In the genomic region with DNA sequence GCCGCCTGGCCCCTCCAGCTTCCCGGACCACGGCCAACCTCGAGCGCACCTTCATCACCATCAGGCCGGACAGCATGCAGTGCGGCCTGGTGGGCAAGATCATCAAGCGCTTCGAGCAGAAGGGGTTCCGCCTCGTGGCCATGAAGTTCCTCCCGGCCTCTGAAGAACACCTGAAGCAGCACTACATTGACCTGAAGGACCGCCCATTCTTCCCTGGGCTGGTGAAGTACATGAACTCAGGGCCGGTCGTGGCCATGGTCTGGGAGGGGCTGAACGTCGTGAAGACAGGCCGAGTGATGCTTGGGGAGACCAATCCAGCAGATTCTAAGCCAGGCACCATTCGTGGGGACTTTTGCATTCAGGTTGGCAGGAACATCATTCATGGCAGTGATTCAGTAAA, we compare ENCODE assay signal across 31 cellular contexts. TPM values are rescaled to one million over a fixed set of nuclear protein-coding genes. Genes with fewer than 3 reads are reported as not detected.
DNase-seq lines count a peak whose midpoint lies in the region; ATAC-seq, FAIRE-seq and TF ChIP-seq lines count a peak whose summit lies in the region.
"Had no signal": no experiment of that assay in that cellular context is flagged by ENCODE, and none has a peak within 500 bp of the region (broad histone marks: within the 10 kb centered on the region; RNA-seq: fewer than 3 reads in every experiment).

No MANE protein-coding gene starts in this region.

- H3K9ac ChIP-seq in K562 (ENCODE audit: insufficient read depth in 1 of 2, low read depth in 2 of 2, low read length in 2 of 2) (no peak overlapping the region), mesendoderm (ENCODE audit: low read length) (no peak overlapping the region)
- H3K9ac ChIP-seq: BLaER1 treated with 17β-estradiol and CSF1 and Interleukin-3, amounts not matched to agents 10 nM and 100 nM had no signal

- TF ChIP-seq POLR2A in K562 (conservative IDR thresholded peaks at IDR 0.05) = no peak

- DNase-seq in H7 = peak; percentile 37
- no peak for DNase-seq in K562 (ENCODE audit: extremely low read depth in 1 of 4, low spot score in 3 of 4)
- DNase-seq in mesendoderm = peak; percentile 34
- no peak for DNase-seq in NCI-H2196 treated with DMSO at 0.1 percent for 48 hours (lab: John Stamatoyannopoulos, UW; ENCODE audit: unreplicated experiment)
- DNase-seq in NCI-H2227 (lab: John Stamatoyannopoulos, UW; ENCODE audit: unreplicated experiment) = no peak
- DNase-seq in stimulated activated effector memory CD8-positive, alpha-beta T cell treated with anti-CD3 and anti-CD28 coated beads, Interleukin-12 subunit alpha, Interleukin-12 subunit beta, amount 100 ng/mL, for 72 hours (ENCODE audit: low spot score in 2 of 2) = no peak
- no peak for DNase-seq in SJCRH30
- DNase-seq: AML-193; CD4-positive, alpha-beta T cell; DMS53; KBM-7; MV-4-11; NCI-H1105 treated with DMSO at 0.1 percent for 48 hours; NCI-H146; NCI-H1930; NCI-H2107; NCI-H446 treated with DMSO at 0.1 percent for 48 hours; NCI-H526; NCI-H82; NK-92 treated with Interleukin-12 subunit alpha and Interleukin-12 subunit beta, amount 100 ng/mL, for 24 hours; PC-9; RPMI8226; SHP77 had no signal

- no peak overlapping the region for H2AK5ac ChIP-seq in mesendoderm (ENCODE audit: low read length)

- no peaks in the 10 kb centered on the region for H3K9me1 ChIP-seq in K562 (ENCODE audit: control insufficient read depth, insufficient read depth, low read length)

- H3K27me3 ChIP-seq in H7 (ENCODE audit: control insufficient read depth, insufficient read depth, low read length) = no peaks in the 10 kb centered on the region
- H3K27me3 ChIP-seq in K562 (ENCODE audit: control insufficient read depth in 2 of 2, insufficient read depth in 2 of 2, low read length in 2 of 2) = no peaks in the 10 kb centered on the region
- H3K27me3 ChIP-seq in mesendoderm (ENCODE audit: insufficient read depth, low read length, poor library complexity) = no peaks in the 10 kb centered on the region
- no peaks in the 10 kb centered on the region for H3K27me3 ChIP-seq in SJCRH30
- H3K27me3 ChIP-seq: BLaER1 treated with 17β-estradiol and CSF1 and Interleukin-3, amounts not matched to agents 10 nM and 100 nM had no signal

- no peak overlapping the region for H3K23ac ChIP-seq in mesendoderm (ENCODE audit: low read length)

- no peak overlapping the region for H3K27ac ChIP-seq in K562 (ENCODE audit: extremely low read depth, low read depth, low read length)
- H3K27ac ChIP-seq in mesendoderm (ENCODE audit: low read depth, low read length) = no peak overlapping the region
- no peak overlapping the region for H3K27ac ChIP-seq in SJCRH30
- H3K27ac ChIP-seq: BLaER1 treated with 17β-estradiol and CSF1 and Interleukin-3, amounts not matched to agents 10 nM and 100 nM; PC-9 had no signal

- H2BK120ac ChIP-seq in mesendoderm (ENCODE audit: low read depth, low read length) = no peak overlapping the region

- no peak overlapping the region for H3K4me3 Mint-ChIP-seq in stimulated activated effector memory CD8-positive, alpha-beta T cell treated with anti-CD3 and anti-CD28 coated beads, Interleukin-12 subunit alpha, Interleukin-12 subunit beta, amount 100 ng/mL, for 72 hours
- H3K4me3 Mint-ChIP-seq: CD4-positive, alpha-beta T cell had no signal

- CTCF ChIA-PET in K562 (lab: Yijun Ruan, JAX; ENCODE audit: low intra/inter-chr PET ratio) = no interaction called here

- H4K5ac ChIP-seq in mesendoderm (ENCODE audit: low read length) = no peak overlapping the region

- H3K79me1 ChIP-seq in mesendoderm (ENCODE audit: low read length) = no peaks in the 10 kb centered on the region

- H3K4me1 Mint-ChIP-seq in stimulated activated effector memory CD8-positive, alpha-beta T cell treated with anti-CD3 and anti-CD28 coated beads, Interleukin-12 subunit alpha, Interleukin-12 subunit beta, amount 100 ng/mL, for 72 hours = peaks cover 14% of the 10 kb centered on the region

- FAIRE-seq in K562 (lab: Jason Lieb, UNC) = no peak
- FAIRE-seq: A204.1, HTR-8/SVneo had no signal

- no peak overlapping the region for H3K56ac ChIP-seq in mesendoderm (ENCODE audit: low read length)

- intact Hi-C loops in K562 (cut with micrococcal nuclease) = no loop called here

- H3K4me2 ChIP-seq in K562 (ENCODE audit: insufficient read depth, low read length) (no peak overlapping the region), mesendoderm (ENCODE audit: low read length) (no peak overlapping the region)
- H3K4me2 ChIP-seq: BLaER1 treated with 17β-estradiol and CSF1 and Interleukin-3, amounts not matched to agents 10 nM and 100 nM; PC-9 had no signal

- BruUV-seq in K562 (replicated peaks; lab: Mats Ljungman, UMichigan) = no TSS peak

- no peak overlapping the region for H3K27ac Mint-ChIP-seq in stimulated activated effector memory CD8-positive, alpha-beta T cell treated with anti-CD3 and anti-CD28 coated beads, Interleukin-12 subunit alpha, Interleukin-12 subunit beta, amount 100 ng/mL, for 72 hours
- H3K27ac Mint-ChIP-seq: CD4-positive, alpha-beta T cell had no signal

- H4K8ac ChIP-seq in mesendoderm (ENCODE audit: low read depth, low read length) = no peak overlapping the region

- H3K4me3 ChIP-seq in H7 (ENCODE audit: insufficient read depth, low read depth, low read length) (no peak overlapping the region), K562 (no peak overlapping the region), mesendoderm (ENCODE audit: low read length) (no peak overlapping the region), SJCRH30 (no peak overlapping the region)
- H3K4me3 ChIP-seq: BLaER1 treated with 17β-estradiol and CSF1 and Interleukin-3, amounts not matched to agents 10 nM and 100 nM; PC-9 had no signal

- TF ChIP-seq CTCF in K562 (IDR thresholded peaks at IDR 0.05 in 2 of 3, conservative IDR thresholded peaks at IDR 0.05 in 1 of 3; ENCODE audit: insufficient read depth in 2 of 3, low read depth in 1 of 3, low read length in 3 of 3) = no peak

- H2BK15ac ChIP-seq in mesendoderm (replicated peaks; ENCODE audit: low read depth) = no peak overlapping the region

- ATAC-seq in K562 = peak; percentile 17; the same call in 2 of the 3 replicates
- no peak for ATAC-seq in stimulated activated effector memory CD8-positive, alpha-beta T cell treated with anti-CD3 and anti-CD28 coated beads, Interleukin-12 subunit alpha, Interleukin-12 subunit beta, amount 100 ng/mL, for 72 hours

- H2BK5ac ChIP-seq in mesendoderm (ENCODE audit: low read length) = no peak overlapping the region

- no peak overlapping the region for H2AFZ ChIP-seq in K562 (ENCODE audit: low read depth, low read length)
- H2AFZ ChIP-seq: PC-9 had no signal

- H3K9me3 Mint-ChIP-seq in stimulated activated effector memory CD8-positive, alpha-beta T cell treated with anti-CD3 and anti-CD28 coated beads, Interleukin-12 subunit alpha, Interleukin-12 subunit beta, amount 100 ng/mL, for 72 hours = no peaks in the 10 kb centered on the region
- H3K9me3 Mint-ChIP-seq: CD4-positive, alpha-beta T cell had no signal

- no peaks in the 10 kb centered on the region for H4K20me1 ChIP-seq in K562 (replicated peaks; ENCODE audit: control insufficient read depth, insufficient read depth, low read length)
- H4K20me1 ChIP-seq: BLaER1 treated with 17β-estradiol and CSF1 and Interleukin-3, amounts not matched to agents 10 nM and 100 nM had no signal

- no peaks in the 10 kb centered on the region for H3K36me3 Mint-ChIP-seq in stimulated activated effector memory CD8-positive, alpha-beta T cell treated with anti-CD3 and anti-CD28 coated beads, Interleukin-12 subunit alpha, Interleukin-12 subunit beta, amount 100 ng/mL, for 72 hours

- H3K36me3 ChIP-seq in H7 (replicated peaks; ENCODE audit: control insufficient read depth, insufficient read depth, low read length) (no peaks in the 10 kb centered on the region), K562 (ENCODE audit: control insufficient read depth, insufficient read depth, low read length) (no peaks in the 10 kb centered on the region), mesendoderm (ENCODE audit: control insufficient read depth, insufficient read depth, low read length) (no peaks in the 10 kb centered on the region), SJCRH30 (no peaks in the 10 kb centered on the region)
- H3K36me3 ChIP-seq: BLaER1 treated with 17β-estradiol and CSF1 and Interleukin-3, amounts not matched to agents 10 nM and 100 nM had no signal

- POLR2A ChIA-PET in K562 (lab: Yijun Ruan, JAX) = interaction anchor here (2.0 to 7.4 kb wide), 3 partner anchors 9 to 82 kb away, joined by 7 to 102 read pairs (median 37); a partner anchor contains a TSS

- H3K18ac ChIP-seq in mesendoderm (ENCODE audit: low read length) = no peak overlapping the region

- no peak for TF ChIP-seq EP300 in K562 (IDR thresholded peaks at IDR 0.05; ENCODE audit: low read length)

- H3K9me3 ChIP-seq in K562 (replicated peaks; ENCODE audit: control insufficient read depth, insufficient read depth, low read depth, low read length) = no peaks in the 10 kb centered on the region
- no peaks in the 10 kb centered on the region; the same call in 1 of the 2 replicates for H3K9me3 ChIP-seq in SJCRH30 (replicated peaks)

- in situ Hi-C loops in K562 (cut with MboI) = no loop called here

- H3K4me1 ChIP-seq in K562 (replicated peaks in 1 of 2; ENCODE audit: control insufficient read depth in 2 of 2, insufficient read depth in 2 of 2, low read length in 2 of 2) (peaks cover 0 to 27% of the 10 kb centered on the region in 2 experiments; a peak in 3 of 5 replicates), mesendoderm (ENCODE audit: control insufficient read depth, low read depth, low read length) (peaks cover 3% of the 10 kb centered on the region), SJCRH30 (no peaks in the 10 kb centered on the region; the same call in 1 of the 2 replicates)

- H3K4ac ChIP-seq in mesendoderm (ENCODE audit: low read depth, low read length) = no peak overlapping the region

- 74% methylated on average over 17 of the region's 19 CpGs for WGBS in K562 (ENCODE audit: insufficient coverage, low coverage, missing lambda C conversion rate)
- no CpG with 5 or more reads among the region's 19 CpGs for WGBS in mesendoderm (ENCODE audit: extremely low coverage, insufficient coverage, low lambda C conversion rate)

- H3K79me2 ChIP-seq in K562 (ENCODE audit: control insufficient read depth, insufficient read depth, low read length) (no peaks in the 10 kb centered on the region), mesendoderm (ENCODE audit: control insufficient read depth, insufficient read depth, low read length) (no peaks in the 10 kb centered on the region)

- TF ChIP-seq RAD21 in K562 (CRISPR knock-in tag; conservative IDR thresholded peaks at IDR 0.05 in 1 of 2, IDR thresholded peaks at IDR 0.05 in 1 of 2) = no peak

RNA-seq across cellular contexts. Expression of a gene that starts 9.5 kb away (rescaled TPM):
- under 0.01 TPM in 2 replicates for total RNA-seq in H7 (2014; rRNA removed; shearing (Covaris generic))
- total RNA-seq in K562 (2011; cell fraction: chromatin; rRNA removed; ENCODE audit: low replicate concordance) = under 0.01 TPM in 2 replicates
- total RNA-seq in K562 (2011; cell fraction: nucleolus; rRNA removed) = under 0.01 TPM in 2 replicates
- under 0.01 TPM in 2 replicates for total RNA-seq in K562 (2011; cell fraction: nucleoplasm; rRNA removed)
- total RNA-seq in K562 (2014; rRNA removed) (under 0.01 TPM in 2 replicates), K562 (2014; rRNA removed; fragmentation: Illumina TruSeq; extraction: Trizol) (25,223 and 25,496 TPM in 2 replicates), K562 (2015; rRNA removed; fragmentation: Illumina TruSeq; extraction: Trizol) (12,048 and 12,298 TPM in 2 replicates), K562 (2021) (3,537 and 4,682 TPM in 2 replicates)
- polyA plus RNA-seq in K562 (2011; rRNA removed) (under 0.01 TPM in 1 of 2 replicates, not detected in the other), K562 (2014; fragmentation: Illumina TruSeq; extraction: Trizol) (not detected in 2 replicates), K562 (2014; fragmentation: Nextera tagmentation; extraction: Ambion mirVana) (not detected), K562 (2014; rRNA removed) (not detected in 2 replicates)
- polyA plus RNA-seq in K562 (2011; cell fraction: cytosol; rRNA removed) = under 0.01 TPM in 2 replicates
- under 0.01 TPM in 2 replicates for polyA plus RNA-seq in K562 (2011; cell fraction: nucleus; rRNA removed)
- 413 TPM in 1 of 2 replicates, not detected in the other for polyA plus RNA-seq in K562 (2012)
- 22,641 and 27,760 TPM in 2 replicates for polyA minus RNA-seq in K562 (2011; rRNA and poly(A)+ RNA removed)
- polyA minus RNA-seq in K562 (2011; cell fraction: cytosol; rRNA and poly(A)+ RNA removed) = 52,716 and 68,347 TPM in 2 replicates
- under 0.01 TPM in 2 replicates for polyA minus RNA-seq in K562 (2011; cell fraction: nucleus; rRNA and poly(A)+ RNA removed)
- not detected for polyA plus RNA-seq in mesendoderm (2013, experiment 1 of 2)
- not detected for polyA plus RNA-seq in mesendoderm (2013, experiment 2 of 2)
- under 0.01 TPM in 1 of 2 replicates, not detected in the other for total RNA-seq in SJCRH30 (2014; rRNA removed; shearing (Covaris generic))
- total RNA-seq: G401, LHCN-M2 had no signal

RNA-seq across cellular contexts. Expression of a gene that starts 10.8 kb away (rescaled TPM):
- total RNA-seq in H7 (2014; rRNA removed; shearing (Covaris generic)) = under 0.01 TPM in 2 replicates
- under 0.01 TPM in 2 replicates for total RNA-seq in K562 (2011; cell fraction: chromatin; rRNA removed; ENCODE audit: low replicate concordance)
- under 0.01 TPM in 2 replicates for total RNA-seq in K562 (2011; cell fraction: nucleolus; rRNA removed)
- under 0.01 TPM in 2 replicates for total RNA-seq in K562 (2011; cell fraction: nucleoplasm; rRNA removed)
- total RNA-seq in K562 (2014; rRNA removed) = under 0.01 TPM in 2 replicates
- 19,719 and 20,874 TPM in 2 replicates for total RNA-seq in K562 (2014; rRNA removed; fragmentation: Illumina TruSeq; extraction: Trizol)
- 10,612 and 10,827 TPM in 2 replicates for total RNA-seq in K562 (2015; rRNA removed; fragmentation: Illumina TruSeq; extraction: Trizol)
- 3,001 and 3,563 TPM in 2 replicates for total RNA-seq in K562 (2021)
- under 0.01 TPM in 2 replicates for polyA plus RNA-seq in K562 (2011; rRNA removed)
- under 0.01 TPM in 1 of 2 replicates, not detected in the other for polyA plus RNA-seq in K562 (2011; cell fraction: cytosol; rRNA removed)
- polyA plus RNA-seq in K562 (2011; cell fraction: nucleus; rRNA removed) = under 0.01 TPM in 2 replicates
- polyA plus RNA-seq in K562 (2012) = 195 TPM in 1 of 2 replicates, not detected in the other
- not detected in 2 replicates for polyA plus RNA-seq in K562 (2014; fragmentation: Illumina TruSeq; extraction: Trizol)
- not detected for polyA plus RNA-seq in K562 (2014; fragmentation: Nextera tagmentation; extraction: Ambion mirVana)
- not detected in 2 replicates for polyA plus RNA-seq in K562 (2014; rRNA removed)
- polyA minus RNA-seq in K562 (2011; rRNA and poly(A)+ RNA removed) = 15,789 and 16,657 TPM in 2 replicates
- 57,407 and 78,930 TPM in 2 replicates for polyA minus RNA-seq in K562 (2011; cell fraction: cytosol; rRNA and poly(A)+ RNA removed)
- polyA minus RNA-seq in K562 (2011; cell fraction: nucleus; rRNA and poly(A)+ RNA removed) = under 0.01 TPM in 2 replicates
- polyA plus RNA-seq in mesendoderm (2013, experiment 1 of 2) = not detected
- not detected for polyA plus RNA-seq in mesendoderm (2013, experiment 2 of 2)
- under 0.01 TPM in 2 replicates for total RNA-seq in SJCRH30 (2014; rRNA removed; shearing (Covaris generic))
- total RNA-seq: G401, LHCN-M2 had no signal

RNA-seq across cellular contexts. Expression of a gene that starts 16.7 kb away (rescaled TPM):
- 76.1 and 89.9 TPM in 2 replicates for total RNA-seq in H7 (2014; rRNA removed; shearing (Covaris generic))
- total RNA-seq in K562 (2011; cell fraction: chromatin; rRNA removed; ENCODE audit: low replicate concordance) = 70.6 and 142 TPM in 2 replicates
- total RNA-seq in K562 (2011; cell fraction: nucleolus; rRNA removed) = 45.5 and 48.2 TPM in 2 replicates
- 51.8 and 52.7 TPM in 2 replicates for total RNA-seq in K562 (2011; cell fraction: nucleoplasm; rRNA removed)
- total RNA-seq in K562 (2014; rRNA removed) = 18.6 and 22.7 TPM in 2 replicates
- total RNA-seq in K562 (2014; rRNA removed; fragmentation: Illumina TruSeq; extraction: Trizol) = 13.1 and 16.4 TPM in 2 replicates
- 13.5 and 14.2 TPM in 2 replicates for total RNA-seq in K562 (2015; rRNA removed; fragmentation: Illumina TruSeq; extraction: Trizol)
- total RNA-seq in K562 (2021) = 66.6 and 74.1 TPM in 2 replicates
- polyA plus RNA-seq in K562 (2011; rRNA removed) = 28.6 and 44.1 TPM in 2 replicates
- polyA plus RNA-seq in K562 (2011; cell fraction: cytosol; rRNA removed) = 31.5 and 36.7 TPM in 2 replicates
- 43.4 and 76.1 TPM in 2 replicates for polyA plus RNA-seq in K562 (2011; cell fraction: nucleus; rRNA removed)
- 59.0 and 70.2 TPM in 2 replicates for polyA plus RNA-seq in K562 (2012)
- polyA plus RNA-seq in K562 (2014; fragmentation: Illumina TruSeq; extraction: Trizol) = 64.7 and 71.8 TPM in 2 replicates
- polyA plus RNA-seq in K562 (2014; fragmentation: Nextera tagmentation; extraction: Ambion mirVana) = 1 to 10 TPM; 4.0 to 4.8 TPM
- polyA plus RNA-seq in K562 (2014; rRNA removed) = 40.7 and 42.2 TPM in 2 replicates
- 19.9 and 22.3 TPM in 2 replicates for polyA minus RNA-seq in K562 (2011; rRNA and poly(A)+ RNA removed)
- polyA minus RNA-seq in K562 (2011; cell fraction: cytosol; rRNA and poly(A)+ RNA removed) = 16.7 and 38.8 TPM in 2 replicates
- 12.4 and 19.8 TPM in 2 replicates for polyA minus RNA-seq in K562 (2011; cell fraction: nucleus; rRNA and poly(A)+ RNA removed)
- 147 TPM for polyA plus RNA-seq in mesendoderm (2013, experiment 1 of 2)
- 148 TPM for polyA plus RNA-seq in mesendoderm (2013, experiment 2 of 2)
- 23.2 and 29.7 TPM in 2 replicates for total RNA-seq in SJCRH30 (2014; rRNA removed; shearing (Covaris generic))

RNA-seq across cellular contexts. Expression of a gene that starts 19.9 kb away (rescaled TPM):
- total RNA-seq in H7 (2014; rRNA removed; shearing (Covaris generic)) = 3.1 and 4.1 TPM in 2 replicates
- total RNA-seq in K562 (2011; cell fraction: chromatin; rRNA removed; ENCODE audit: low replicate concordance) = 2.8 and 3.7 TPM in 2 replicates
- 2.5 and 2.6 TPM in 2 replicates for total RNA-seq in K562 (2011; cell fraction: nucleolus; rRNA removed)
- 2.8 and 3.2 TPM in 2 replicates for total RNA-seq in K562 (2011; cell fraction: nucleoplasm; rRNA removed)
- total RNA-seq in K562 (2014; rRNA removed) (0.86 and 3.1 TPM in 2 replicates), K562 (2014; rRNA removed; fragmentation: Illumina TruSeq; extraction: Trizol) (2.3 TPM in 2 replicates), K562 (2015; rRNA removed; fragmentation: Illumina TruSeq; extraction: Trizol) (1.5 and 1.6 TPM in 2 replicates), K562 (2021) (2.5 and 3.1 TPM in 2 replicates)
- polyA plus RNA-seq in K562 (2011; rRNA removed) (2.4 and 3.2 TPM in 2 replicates), K562 (2014; fragmentation: Illumina TruSeq; extraction: Trizol) (2.7 and 2.8 TPM in 2 replicates), K562 (2014; fragmentation: Nextera tagmentation; extraction: Ambion mirVana) (1 to 10 TPM; 5.1 to 5.2 TPM), K562 (2014; rRNA removed) (1.8 and 3.2 TPM in 2 replicates)
- polyA plus RNA-seq in K562 (2011; cell fraction: cytosol; rRNA removed) = 2.5 TPM in 2 replicates
- 1.2 and 1.5 TPM in 2 replicates for polyA plus RNA-seq in K562 (2011; cell fraction: nucleus; rRNA removed)
- 2.4 and 3.6 TPM in 2 replicates for polyA plus RNA-seq in K562 (2012)
- polyA minus RNA-seq in K562 (2011; rRNA and poly(A)+ RNA removed) = 1.9 and 2.5 TPM in 2 replicates
- polyA minus RNA-seq in K562 (2011; cell fraction: cytosol; rRNA and poly(A)+ RNA removed) = 1.4 TPM in 1 of 2 replicates, not detected in the other
- polyA minus RNA-seq in K562 (2011; cell fraction: nucleus; rRNA and poly(A)+ RNA removed) = 0.54 and 2.2 TPM in 2 replicates
- polyA plus RNA-seq in mesendoderm (2013, experiment 1 of 2) = 0.88 TPM
- polyA plus RNA-seq in mesendoderm (2013, experiment 2 of 2) = 0.81 TPM
- 4.0 and 5.5 TPM in 2 replicates for total RNA-seq in SJCRH30 (2014; rRNA removed; shearing (Covaris generic))

RNA-seq across cellular contexts. Expression of a gene that starts 45.4 kb away (rescaled TPM):
- total RNA-seq in H7 (2014; rRNA removed; shearing (Covaris generic)) = not detected in 2 replicates
- total RNA-seq in K562 (2011; cell fraction: chromatin; rRNA removed; ENCODE audit: low replicate concordance) = not detected in 2 replicates
- total RNA-seq in K562 (2011; cell fraction: nucleolus; rRNA removed) = not detected in 2 replicates
- not detected in 2 replicates for total RNA-seq in K562 (2011; cell fraction: nucleoplasm; rRNA removed)
- total RNA-seq in K562 (2014; rRNA removed) = not detected in 2 replicates
- not detected in 2 replicates for total RNA-seq in K562 (2014; rRNA removed; fragmentation: Illumina TruSeq; extraction: Trizol)
- not detected in 2 replicates for total RNA-seq in K562 (2015; rRNA removed; fragmentation: Illumina TruSeq; extraction: Trizol)
- 1.4 and 1.8 TPM in 2 replicates for total RNA-seq in K562 (2021)
- polyA plus RNA-seq in K562 (2011; rRNA removed) = not detected in 2 replicates
- not detected in 2 replicates for polyA plus RNA-seq in K562 (2011; cell fraction: cytosol; rRNA removed)
- polyA plus RNA-seq in K562 (2011; cell fraction: nucleus; rRNA removed) = not detected in 2 replicates
- polyA plus RNA-seq in K562 (2012) = not detected in 2 replicates
- polyA plus RNA-seq in K562 (2014; fragmentation: Illumina TruSeq; extraction: Trizol) = not detected in 2 replicates
- polyA plus RNA-seq in K562 (2014; fragmentation: Nextera tagmentation; extraction: Ambion mirVana) = not detected
- polyA plus RNA-seq in K562 (2014; rRNA removed) = not detected in 2 replicates
- not detected in 2 replicates for polyA minus RNA-seq in K562 (2011; rRNA and poly(A)+ RNA removed)
- not detected in 2 replicates for polyA minus RNA-seq in K562 (2011; cell fraction: cytosol; rRNA and poly(A)+ RNA removed)
- polyA minus RNA-seq in K562 (2011; cell fraction: nucleus; rRNA and poly(A)+ RNA removed) = not detected in 2 replicates
- polyA plus RNA-seq in mesendoderm (2013, experiment 1 of 2) = not detected
- polyA plus RNA-seq in mesendoderm (2013, experiment 2 of 2) = not detected
- total RNA-seq in SJCRH30 (2014; rRNA removed; shearing (Covaris generic)) = not detected in 2 replicates
- total RNA-seq: CD4-positive, alpha-beta T cell; Daoy; G401; H4; LHCN-M2; MCF 10A; PC-9 had no signal

Comparison
In these comparisons a context has a peak if more than half of its experiments do, and no peak if none do; other contexts are left out.
1. DNase-seq: peak in H7 (single experiment) and mesendoderm (single experiment); none in K562 (0 of 4), NCI-H2196 treated with DMSO at 0.1 percent for 48 hours (single experiment), NCI-H2227 (single experiment), stimulated activated effector memory CD8-positive, alpha-beta T cell treated with anti-CD3 and anti-CD28 coated beads, Interleukin-12 subunit alpha, Interleukin-12 subunit beta, amount 100 ng/mL, for 72 hours (0 of 2) and SJCRH30 (0 of 2).